8 cellular contexts compared by ENCODE assay signal in genomic region chr11:119382101-119382500, GRCh38. TPM values are rescaled to one million over a fixed set of nuclear protein-coding genes. Genes with fewer than 3 reads are reported as not detected.
A peak's percentile ranks its signal among the peaks of the same experiment; 100 is the strongest.
DNase-seq lines count a peak whose midpoint lies in the region; ATAC-seq, FAIRE-seq and TF ChIP-seq lines count a peak whose summit lies in the region.

No MANE protein-coding gene starts in this region.

- no peak overlapping the region for H2AK5ac ChIP-seq in H1 (ENCODE audit: low read depth, low read length)

- H3K14ac ChIP-seq in H1 (ENCODE audit: insufficient read length) = no peak overlapping the region

- no peak for TF ChIP-seq POLR2A in H1 (IDR thresholded peaks at IDR 0.05; ENCODE audit: control extremely low read depth in 1 of 2, low read depth in 2 of 2, low read length in 2 of 2)

- TF ChIP-seq RAD21 in H1 (IDR thresholded peaks at IDR 0.05 in 1 of 2, conservative IDR thresholded peaks at IDR 0.05 in 1 of 2; ENCODE audit: low read depth in 2 of 2, low read length in 2 of 2) = no peak

- no peaks in the 10 kb centered on the region for H3K27me3 ChIP-seq in CD4-positive, alpha-beta memory T cell (ENCODE audit: insufficient read depth, low read length)
- H3K27me3 ChIP-seq in H1 (replicated peaks in 1 of 4; ENCODE audit: control insufficient read depth in 3 of 4, extremely low read depth in 1 of 4, insufficient read depth in 3 of 4, low read length in 3 of 4) (peaks cover 0 to 12% (median 9%) of the 10 kb centered on the region in 4 experiments; a peak in 6 of 7 replicates), neutrophil (peaks cover 67% of the 10 kb centered on the region)

- no peak for ATAC-seq in GM21447 (IDR thresholded peaks at IDR 0.05; ENCODE audit: unreplicated experiment)
- no peak for ATAC-seq in GM19395 (IDR thresholded peaks at IDR 0.05; ENCODE audit: unreplicated experiment)

- H3K56ac ChIP-seq in H1 (replicated peaks; ENCODE audit: insufficient read length, low read depth, low read length) = no peak overlapping the region

- H4K5ac ChIP-seq in H1 (ENCODE audit: insufficient read length, low read depth, low read length) = no peak overlapping the region

- peak overlapping the region; percentile 49 for H3K27ac ChIP-seq in CD4-positive, alpha-beta memory T cell (ENCODE audit: low read depth, low read length)
- peak overlapping the region; percentile 53; the same call in 1 of the 2 replicates for H3K27ac ChIP-seq in H1 (ENCODE audit: low read depth, low read length)
- no peak overlapping the region for H3K27ac ChIP-seq in neutrophil

- H3K4me1 Mint-ChIP-seq in CD4-positive, alpha-beta memory T cell = peaks cover 0 to 9% (median 6%) of the 10 kb centered on the region in 4 donors

- H3K4ac ChIP-seq in H1 (replicated peaks; ENCODE audit: insufficient read length, low read depth, low read length) = no peak overlapping the region

- no peak for FAIRE-seq in H1 (lab: Jason Lieb, UNC)

- TF ChIP-seq EP300 in H1 (IDR thresholded peaks at IDR 0.05; ENCODE audit: borderline replicate concordance in 1 of 2, low read depth in 2 of 2, low read length in 2 of 2) = no peak

- 21% methylated on average over 9 of the region's 9 CpGs; no CpG with 5 or more reads in 1 of the 2 experiments for WGBS in H1 (ENCODE audit: extremely low coverage in 1 of 2, insufficient coverage in 1 of 2, insufficient read length in 1 of 2, insufficient replicate concordance in 2 of 2, low coverage in 1 of 2, low lambda C conversion rate in 2 of 2, missing lambda C conversion rate in 1 of 2), 2 experiments

- no peaks in the 10 kb centered on the region for H3K79me1 ChIP-seq in H1 (ENCODE audit: low read depth, low read length)

- H2BK15ac ChIP-seq in H1 (ENCODE audit: low read length) = no peak overlapping the region

- peaks cover 17% of the 10 kb centered on the region for H3K4me1 ChIP-seq in CD4-positive, alpha-beta memory T cell (ENCODE audit: insufficient read depth, low read length)
- H3K4me1 ChIP-seq in H1 (replicated peaks in 1 of 4; ENCODE audit: control insufficient read depth in 3 of 4, insufficient read depth in 4 of 4, low read length in 3 of 4) = peaks cover 9 to 31% (median 27%) of the 10 kb centered on the region in 4 experiments
- H3K4me1 ChIP-seq in neutrophil (ENCODE audit: control insufficient read depth in 1 of 2, insufficient read depth in 1 of 2, low read depth in 1 of 2, low read length in 1 of 2) = peaks cover 14 to 15% of the 10 kb centered on the region in 2 experiments

- H3K27ac Mint-ChIP-seq in CD4-positive, alpha-beta memory T cell = no peak overlapping the region

- no peak for TF ChIP-seq CTCF in H1 (IDR thresholded peaks at IDR 0.05; ENCODE audit: control extremely low read depth in 1 of 3, insufficient read depth in 1 of 3, low read depth in 1 of 3, low read length in 3 of 3)
- TF ChIP-seq CTCF in neutrophil (IDR thresholded peaks at IDR 0.05) = no peak

- H3K79me2 ChIP-seq in H1 (ENCODE audit: control insufficient read depth in 1 of 2, insufficient read depth in 2 of 2, low read length in 2 of 2) = no peaks in the 10 kb centered on the region

- H3K4me2 ChIP-seq in H1 (ENCODE audit: insufficient read depth in 1 of 2, low read depth in 2 of 2, low read length in 2 of 2) = peak overlapping the region; percentile 88 to 97

- CTCF ChIA-PET in CD4-positive, alpha-beta memory T cell (lab: Charles Lee; ENCODE audit: partially characterized antibody) = interaction anchor here (1.6 to 13.9 kb wide), 3 partner anchors 9 to 25 kb away, joined by 6 to 179 read pairs (median 6); no protein-coding TSS in a partner anchor
- CTCF ChIA-PET in H1 (lab: Charles Lee; ENCODE audit: partially characterized antibody) = interaction anchor here (0.6 to 26.3 kb wide), 18 partner anchors 8 to 357 kb away, joined by 3 to 474 read pairs (median 10); partner anchors contain the start of genes C1QTNF5 and MFRP

- H2BK120ac ChIP-seq in H1 (replicated peaks; ENCODE audit: low read depth, low read length) = no peak overlapping the region

- H2BK12ac ChIP-seq in H1 (ENCODE audit: low read depth, low read length) = no peak overlapping the region

- peaks cover 21% of the 10 kb centered on the region for H3K23me2 ChIP-seq in H1 (ENCODE audit: low read depth, low read length)

- H3K9me3 ChIP-seq in CD4-positive, alpha-beta memory T cell (ENCODE audit: control insufficient read depth in 1 of 2, low read length in 2 of 2) = no peaks in the 10 kb centered on the region
- H3K9me3 ChIP-seq in H1 (ENCODE audit: insufficient read depth in 2 of 2, low read depth in 1 of 2, low read length in 1 of 2) = no peaks in the 10 kb centered on the region
- H3K9me3 ChIP-seq in neutrophil = no peaks in the 10 kb centered on the region

- H4K8ac ChIP-seq in H1 (ENCODE audit: extremely low read depth, insufficient read depth, low read length) = no peak overlapping the region

- H3K36me3 Mint-ChIP-seq in CD4-positive, alpha-beta memory T cell = no peaks in the 10 kb centered on the region

- H3K36me3 ChIP-seq in CD4-positive, alpha-beta memory T cell (ENCODE audit: insufficient read depth, low read length) = no peaks in the 10 kb centered on the region
- no peaks in the 10 kb centered on the region for H3K36me3 ChIP-seq in H1 (ENCODE audit: control insufficient read depth in 2 of 4, insufficient read depth in 4 of 4, low read length in 3 of 4)
- H3K36me3 ChIP-seq in neutrophil = no peaks in the 10 kb centered on the region

- no peak overlapping the region for H3K23ac ChIP-seq in H1 (ENCODE audit: insufficient read length)

- DNase-seq in CD4-positive, alpha-beta memory T cell = peak in 1 of 5 donors; percentile 10
- no peak for DNase-seq in Jurkat, Clone E6-1 (ENCODE audit: low read depth, low spot score)
- no peak for DNase-seq in H1 (ENCODE audit: low read depth in 1 of 2, low spot score in 2 of 2)
- no peak for DNase-seq in activated T-cell treated with anti-CD3 and anti-CD28 coated beads, Interleukin-2, amount 50 U/mL, for 48 hours
- DNase-seq in NK-92 treated with Interleukin-12 subunit alpha and Interleukin-12 subunit beta, amount 100 ng/mL, for 24 hours (lab: John Stamatoyannopoulos, UW) = no peak

- H4K91ac ChIP-seq in H1 (replicated peaks; ENCODE audit: insufficient read length, low read length) = no peak overlapping the region

- H3K9me3 Mint-ChIP-seq in CD4-positive, alpha-beta memory T cell = no peaks in the 10 kb centered on the region

- no peak overlapping the region for H2BK5ac ChIP-seq in H1 (ENCODE audit: low read depth, low read length)

- intact Hi-C loops in CD4-positive, alpha-beta memory T cell (cut with micrococcal nuclease) = no loop called here

- H3K18ac ChIP-seq in H1 (ENCODE audit: extremely low read depth, low read length) = no peak overlapping the region

- H4K20me1 ChIP-seq in H1 (replicated peaks in 1 of 2; ENCODE audit: control insufficient read depth in 1 of 2, insufficient read depth in 2 of 2, low read length in 2 of 2) = no peaks in the 10 kb centered on the region

- H3K4me3 Mint-ChIP-seq in CD4-positive, alpha-beta memory T cell = no peak overlapping the region

- peak overlapping the region in 3 of 4 experiments; percentile 17 to 76 (median 74); a peak in 4 of 7 replicates for H3K9ac ChIP-seq in H1 (replicated peaks in 1 of 4; ENCODE audit: extremely low read depth in 1 of 4, low read depth in 3 of 4, low read length in 3 of 4)

- no peak overlapping the region for H2BK20ac ChIP-seq in H1 (ENCODE audit: low read length)

- POLR2A ChIA-PET in CD4-positive, alpha-beta memory T cell (lab: Charles Lee; ENCODE audit: partially characterized antibody) = interaction anchor here (0.6 to 2.3 kb wide), 3 partner anchors 26 to 41 kb away, joined by 3 to 16 read pairs (median 3); no protein-coding TSS in a partner anchor
- POLR2A ChIA-PET in H1 (lab: Charles Lee; ENCODE audit: partially characterized antibody) = interaction anchor here (0.7 to 2.9 kb wide), 5 partner anchors 8 to 89 kb away, joined by 3 to 12 read pairs (median 3); partner anchors contain the start of gene THY1

- peak overlapping the region; percentile 83; the same call in 1 of the 2 replicates for H2AFZ ChIP-seq in H1 (ENCODE audit: low read length)

- H3K27me3 Mint-ChIP-seq in CD4-positive, alpha-beta memory T cell = peaks cover 0 to 3% of the 10 kb centered on the region in 2 donors

- H3K4me3 ChIP-seq in CD4-positive, alpha-beta memory T cell (ENCODE audit: low read length in 2 of 2) = peak overlapping the region; percentile 68 to 77
- H3K4me3 ChIP-seq in Jurkat, Clone E6-1 (ENCODE audit: low read length) = peak overlapping the region; percentile 75
- H3K4me3 ChIP-seq in H1 (ENCODE audit: extremely low read depth in 1 of 4, insufficient read depth in 2 of 4, low read depth in 3 of 4, low read length in 4 of 4) (peak overlapping the region; percentile 62 to 81 (median 66); a peak in 7 of 8 replicates), neutrophil (ENCODE audit: low read depth in 1 of 2, low read length in 1 of 2) (peak overlapping the region; percentile 55)

RNA-seq across cellular contexts. Expression of gene USP2, which starts 0.6 kb away (rescaled TPM):
- under 1 TPM; 0.17 to 0.22 TPM for total RNA-seq in CD4-positive, alpha-beta memory T cell
- polyA plus RNA-seq in CD4-positive, alpha-beta memory T cell = under 1 TPM in 1 of 2 donors, not detected in 1; 0.21 TPM
- polyA plus RNA-seq in Jurkat, Clone E6-1 (2012; ENCODE audit: insufficient read depth, insufficient read length) = 8.1 TPM
- total RNA-seq in H1 (2021; fragmentation: NEBNext Ultra II Directional; extraction: Animal tissue kit (Norgen Biotek cat#: 25700)) = 6.9 and 8.5 TPM in 2 replicates
- 2.2 and 3.9 TPM in 2 replicates for polyA plus RNA-seq in H1 (2011; rRNA removed)
- polyA plus RNA-seq in H1 (2011; cell fraction: cytosol; rRNA removed) = 2.1 TPM
- 3.5 TPM for polyA plus RNA-seq in H1 (2011; cell fraction: nucleus; rRNA removed)
- 5.3 to 6.6 TPM (median 5.9 TPM) in 4 replicates for polyA plus RNA-seq in H1 (2012, experiment 1 of 2)
- 5.0 TPM for polyA plus RNA-seq in H1 (2012, experiment 2 of 2)
- polyA plus RNA-seq in H1 (2013, experiment 1 of 2) = 4.6 TPM
- 4.3 TPM for polyA plus RNA-seq in H1 (2013, experiment 2 of 2)
- 7.0 and 7.9 TPM in 2 replicates for polyA minus RNA-seq in H1 (2011; rRNA and poly(A)+ RNA removed)
- 4.6 TPM for polyA minus RNA-seq in H1 (2011; cell fraction: cytosol; rRNA and poly(A)+ RNA removed)
- 7.3 TPM for polyA minus RNA-seq in H1 (2011; cell fraction: nucleus; rRNA and poly(A)+ RNA removed)

RNA-seq across cellular contexts. Expression of gene MFRP, which starts 35.6 kb away (rescaled TPM):
- not detected for total RNA-seq in CD4-positive, alpha-beta memory T cell
- polyA plus RNA-seq in CD4-positive, alpha-beta memory T cell = not detected
- not detected for polyA plus RNA-seq in Jurkat, Clone E6-1 (2012; ENCODE audit: insufficient read depth, insufficient read length)
- total RNA-seq in H1 (2021; fragmentation: NEBNext Ultra II Directional; extraction: Animal tissue kit (Norgen Biotek cat#: 25700)) = not detected in 2 replicates
- 0.02 TPM in 2 replicates for polyA plus RNA-seq in H1 (2011; rRNA removed)
- not detected for polyA plus RNA-seq in H1 (2011; cell fraction: cytosol; rRNA removed)
- polyA plus RNA-seq in H1 (2011; cell fraction: nucleus; rRNA removed) = 0.09 TPM
- not detected in 4 replicates for polyA plus RNA-seq in H1 (2012, experiment 1 of 2)
- not detected for polyA plus RNA-seq in H1 (2012, experiment 2 of 2)
- polyA plus RNA-seq in H1 (2013, experiment 1 of 2) = 0.02 TPM
- 0.02 TPM for polyA plus RNA-seq in H1 (2013, experiment 2 of 2)
- not detected in 2 replicates for polyA minus RNA-seq in H1 (2011; rRNA and poly(A)+ RNA removed)
- not detected for polyA minus RNA-seq in H1 (2011; cell fraction: cytosol; rRNA and poly(A)+ RNA removed)
- not detected for polyA minus RNA-seq in H1 (2011; cell fraction: nucleus; rRNA and poly(A)+ RNA removed)

RNA-seq across cellular contexts. Expression of gene THY1, which starts 40.9 kb away (rescaled TPM):
- not detected for total RNA-seq in CD4-positive, alpha-beta memory T cell
- polyA plus RNA-seq in CD4-positive, alpha-beta memory T cell = not detected
- 42.5 TPM for polyA plus RNA-seq in Jurkat, Clone E6-1 (2012; ENCODE audit: insufficient read depth, insufficient read length)
- 259 and 286 TPM in 2 replicates for total RNA-seq in H1 (2021; fragmentation: NEBNext Ultra II Directional; extraction: Animal tissue kit (Norgen Biotek cat#: 25700))
- polyA plus RNA-seq in H1 (2011; rRNA removed) = 2,050 and 2,479 TPM in 2 replicates
- 1,448 TPM for polyA plus RNA-seq in H1 (2011; cell fraction: cytosol; rRNA removed)
- polyA plus RNA-seq in H1 (2011; cell fraction: nucleus; rRNA removed) = 660 TPM
- polyA plus RNA-seq in H1 (2012, experiment 1 of 2) = 327 to 599 TPM (median 496 TPM) in 4 replicates
- 595 TPM for polyA plus RNA-seq in H1 (2012, experiment 2 of 2)
- polyA plus RNA-seq in H1 (2013, experiment 1 of 2) = 909 TPM
- polyA plus RNA-seq in H1 (2013, experiment 2 of 2) = 1,095 TPM
- 708 and 816 TPM in 2 replicates for polyA minus RNA-seq in H1 (2011; rRNA and poly(A)+ RNA removed)
- polyA minus RNA-seq in H1 (2011; cell fraction: cytosol; rRNA and poly(A)+ RNA removed) = 233 TPM
- 264 TPM for polyA minus RNA-seq in H1 (2011; cell fraction: nucleus; rRNA and poly(A)+ RNA removed)

RNA-seq across cellular contexts. Expression of gene C1QTNF5, which starts 41.4 kb away (rescaled TPM):
- total RNA-seq in CD4-positive, alpha-beta memory T cell = not detected
- not detected for polyA plus RNA-seq in CD4-positive, alpha-beta memory T cell
- not detected for polyA plus RNA-seq in Jurkat, Clone E6-1 (2012; ENCODE audit: insufficient read depth, insufficient read length)
- 1.5 and 2.2 TPM in 2 replicates for total RNA-seq in H1 (2021; fragmentation: NEBNext Ultra II Directional; extraction: Animal tissue kit (Norgen Biotek cat#: 25700))
- polyA plus RNA-seq in H1 (2011; rRNA removed) = 2.7 and 3.4 TPM in 2 replicates
- 3.0 TPM for polyA plus RNA-seq in H1 (2011; cell fraction: cytosol; rRNA removed)
- polyA plus RNA-seq in H1 (2011; cell fraction: nucleus; rRNA removed) = 3.0 TPM
- polyA plus RNA-seq in H1 (2012, experiment 1 of 2) = 1.1 to 2.5 TPM (median 1.7 TPM) in 4 replicates
- polyA plus RNA-seq in H1 (2012, experiment 2 of 2) = 2.3 TPM
- polyA plus RNA-seq in H1 (2013, experiment 1 of 2) = 1.3 TPM
- 1.5 TPM for polyA plus RNA-seq in H1 (2013, experiment 2 of 2)
- polyA minus RNA-seq in H1 (2011; rRNA and poly(A)+ RNA removed) = 0.73 and 0.76 TPM in 2 replicates
- polyA minus RNA-seq in H1 (2011; cell fraction: cytosol; rRNA and poly(A)+ RNA removed) = 1.5 TPM
- polyA minus RNA-seq in H1 (2011; cell fraction: nucleus; rRNA and poly(A)+ RNA removed) = 2.2 TPM

RNA-seq across cellular contexts. Expression of gene RNF26, which starts 47.8 kb away (rescaled TPM):
- total RNA-seq in CD4-positive, alpha-beta memory T cell = 10 to 100 TPM; 17.5 to 18.3 TPM
- polyA plus RNA-seq in CD4-positive, alpha-beta memory T cell = 10 to 100 TPM; 33.1 to 50.8 TPM
- polyA plus RNA-seq in Jurkat, Clone E6-1 (2012; ENCODE audit: insufficient read depth, insufficient read length) = 40.6 TPM
- total RNA-seq in H1 (2021; fragmentation: NEBNext Ultra II Directional; extraction: Animal tissue kit (Norgen Biotek cat#: 25700)) = 82.7 and 86.6 TPM in 2 replicates
- polyA plus RNA-seq in H1 (2011; rRNA removed) = 84.0 and 126 TPM in 2 replicates
- polyA plus RNA-seq in H1 (2011; cell fraction: cytosol; rRNA removed) = 70.2 TPM
- polyA plus RNA-seq in H1 (2011; cell fraction: nucleus; rRNA removed) = 78.5 TPM
- 62.6 to 82.3 TPM (median 76.8 TPM) in 4 replicates for polyA plus RNA-seq in H1 (2012, experiment 1 of 2)
- polyA plus RNA-seq in H1 (2012, experiment 2 of 2) = 108 TPM
- polyA plus RNA-seq in H1 (2013, experiment 1 of 2) = 78.7 TPM
- 85.7 TPM for polyA plus RNA-seq in H1 (2013, experiment 2 of 2)
- 91.8 and 114 TPM in 2 replicates for polyA minus RNA-seq in H1 (2011; rRNA and poly(A)+ RNA removed)
- 73.1 TPM for polyA minus RNA-seq in H1 (2011; cell fraction: cytosol; rRNA and poly(A)+ RNA removed)
- 59.0 TPM for polyA minus RNA-seq in H1 (2011; cell fraction: nucleus; rRNA and poly(A)+ RNA removed)

Comparison
In these comparisons a context has a peak if more than half of its experiments do, and no peak if none do; other contexts are left out.
1. RNA of gene THY1, which starts 40.9 kb away (total RNA-seq): 259 to 286 TPM in H1; not detected in CD4-positive, alpha-beta memory T cell; every median in the first group is over 100 times any median in the second.
2. Peak in every context shown above with its lines, with median percentiles within 50 percentile points of each other: H3K4me3 ChIP-seq.